Comparison of ENCODE assay signal across 8 cellular contexts in genomic region chr20:62704341-62704948, GRCh38. TPM values are rescaled to one million over a fixed set of nuclear protein-coding genes. Genes with fewer than 3 reads are reported as not detected.
DNase-seq lines count a peak whose midpoint lies in the region; ATAC-seq and TF ChIP-seq lines count a peak whose summit lies in the region.

No MANE protein-coding gene starts in this region.

- no peaks in the 10 kb centered on the region for H3F3A ChIP-seq in smooth muscle cell (ENCODE audit: low read depth)

- no peak overlapping the region for H2AFZ ChIP-seq in smooth muscle cell (ENCODE audit: low read depth)

- no peaks in the 10 kb centered on the region for H4K20me1 ChIP-seq in smooth muscle cell (ENCODE audit: low read depth)

- no peaks in the 10 kb centered on the region for H3K9me3 ChIP-seq in RWPE2 (ENCODE audit: severe bottlenecking)
- H3K9me3 ChIP-seq in smooth muscle cell (replicated peaks; ENCODE audit: low read depth) = no peaks in the 10 kb centered on the region

- peaks cover 32% of the 10 kb centered on the region for H3K27me3 Mint-ChIP-seq in activated CD8-positive, alpha-beta memory T cell treated with anti-CD3 and anti-CD28 coated beads, Interleukin-2, amount 10 ng/mL, durations not matched to agents 7 days and 5 days

- H3K4me3 ChIP-seq in RWPE2 (ENCODE audit: severe bottlenecking) (no peak overlapping the region), smooth muscle cell (no peak overlapping the region)

- peak overlapping the region; percentile 11 for H3K27ac Mint-ChIP-seq in activated CD8-positive, alpha-beta memory T cell treated with anti-CD3 and anti-CD28 coated beads, Interleukin-2, amount 10 ng/mL, durations not matched to agents 7 days and 5 days

- no peak for TF ChIP-seq CTCF in RWPE2 (IDR thresholded peaks at IDR 0.05; ENCODE audit: poor library complexity, severe bottlenecking)
- TF ChIP-seq CTCF in smooth muscle cell (IDR thresholded peaks at IDR 0.05; ENCODE audit: borderline replicate concordance, insufficient read depth, poor library complexity, severe bottlenecking) = no peak

- H3K36me3 Mint-ChIP-seq in activated CD8-positive, alpha-beta memory T cell treated with anti-CD3 and anti-CD28 coated beads, Interleukin-2, amount 10 ng/mL, durations not matched to agents 7 days and 5 days = no peaks in the 10 kb centered on the region

- H3K79me2 ChIP-seq in smooth muscle cell (ENCODE audit: low read depth) = no peaks in the 10 kb centered on the region

- no peak overlapping the region for H3K4me2 ChIP-seq in smooth muscle cell

- CTCF ChIA-PET in activated CD8-positive, alpha-beta memory T cell treated with anti-CD3 and anti-CD28 coated beads, Interleukin-2, amount 10 ng/mL, durations not matched to agents 7 days and 5 days (lab: Charles Lee) = interaction anchor here (1.4 to 2.2 kb wide), 2 partner anchors 88 to 104 kb away, joined by 5 to 8 read pairs; no protein-coding TSS in a partner anchor

- WGBS in smooth muscle cell (ENCODE audit: low lambda C conversion rate) = 76% methylated on average over 21 of the region's 21 CpGs

- H3K9ac ChIP-seq in smooth muscle cell (ENCODE audit: low read depth) = no peak overlapping the region

- peaks cover 5% of the 10 kb centered on the region for H3K4me1 Mint-ChIP-seq in activated CD8-positive, alpha-beta memory T cell treated with anti-CD3 and anti-CD28 coated beads, Interleukin-2, amount 10 ng/mL, durations not matched to agents 7 days and 5 days

- ATAC-seq in activated CD8-positive, alpha-beta memory T cell treated with anti-CD3 and anti-CD28 coated beads, Interleukin-2, amount 10 ng/mL, durations not matched to agents 7 days and 5 days = no peak
- ATAC-seq in RWPE2 (ENCODE audit: low read depth) = peak; percentile 67
- ATAC-seq in GM21360 (IDR thresholded peaks at IDR 0.05; ENCODE audit: unreplicated experiment) = no peak
- no peak for ATAC-seq in GM19351 (IDR thresholded peaks at IDR 0.05; ENCODE audit: unreplicated experiment)

- H3K27me3 ChIP-seq in RWPE2 (ENCODE audit: insufficient read depth, poor library complexity, severe bottlenecking) (peaks cover 8% of the 10 kb centered on the region), smooth muscle cell (ENCODE audit: low read depth) (peaks cover 27% of the 10 kb centered on the region)

- peaks cover 50% of the 10 kb centered on the region for H3K4me1 ChIP-seq in RWPE2 (ENCODE audit: insufficient read depth, poor library complexity, severe bottlenecking)
- peaks cover 4% of the 10 kb centered on the region for H3K4me1 ChIP-seq in smooth muscle cell (ENCODE audit: low read depth)

- H3K36me3 ChIP-seq in RWPE2 (ENCODE audit: low read depth) (no peaks in the 10 kb centered on the region), smooth muscle cell (ENCODE audit: low read depth) (no peaks in the 10 kb centered on the region)

- DNase-seq in activated CD8-positive, alpha-beta memory T cell treated with anti-CD3 and anti-CD28 coated beads, Interleukin-2, amount 10 ng/mL, durations not matched to agents 7 days and 5 days = no peak
- DNase-seq in activated CD8-positive, alpha-beta memory T cell treated with anti-CD3 and anti-CD28 coated beads, Interleukin-2, amount 50 U/mL, for 48 hours = no peak
- DNase-seq in RWPE2 (ENCODE audit: low spot score) (peak; percentile 100), glomerular visceral epithelial cell (ENCODE audit: extremely low spot score) (peak; percentile 93), smooth muscle cell (lab: John Stamatoyannopoulos, UW; ENCODE audit: unreplicated experiment) (peak; percentile 11)
- no peak for DNase-seq in activated T-cell treated with anti-CD3 and anti-CD28 coated beads, Interleukin-2, amount 50 U/mL, for 48 hours

- peak overlapping the region; percentile 97 for H3K27ac ChIP-seq in RWPE2 (ENCODE audit: poor library complexity, severe bottlenecking)
- no peak overlapping the region for H3K27ac ChIP-seq in smooth muscle cell (ENCODE audit: low read depth)

- no peaks in the 10 kb centered on the region for H3K9me3 Mint-ChIP-seq in activated CD8-positive, alpha-beta memory T cell treated with anti-CD3 and anti-CD28 coated beads, Interleukin-2, amount 10 ng/mL, durations not matched to agents 7 days and 5 days (ENCODE audit: low read depth)

- H3K4me3 Mint-ChIP-seq in activated CD8-positive, alpha-beta memory T cell treated with anti-CD3 and anti-CD28 coated beads, Interleukin-2, amount 10 ng/mL, durations not matched to agents 7 days and 5 days = no peak overlapping the region

RNA-seq across cellular contexts. Expression of gene NTSR1, which starts 4.2 kb away (rescaled TPM):
- not detected for total RNA-seq in activated CD8-positive, alpha-beta memory T cell treated with anti-CD3 and anti-CD28 coated beads, Interleukin-2, amount 10 ng/mL, durations not matched to agents 7 days and 5 days
- total RNA-seq in smooth muscle cell = 0.09 TPM in 1 of 2 replicates, not detected in the other
- polyA plus RNA-seq in smooth muscle cell = 0.28 TPM in 1 of 2 replicates, not detected in the other

Comparison
In these comparisons a context has a peak if more than half of its experiments do, and no peak if none do; other contexts are left out.
1. DNase-seq: peak in RWPE2 (single experiment), glomerular visceral epithelial cell (single experiment) and smooth muscle cell (single experiment); none in activated CD8-positive, alpha-beta memory T cell treated with anti-CD3 and anti-CD28 coated beads, Interleukin-2, amount 10 ng/mL, durations not matched to agents 7 days and 5 days (single experiment), activated CD8-positive, alpha-beta memory T cell treated with anti-CD3 and anti-CD28 coated beads, Interleukin-2, amount 50 U/mL, for 48 hours (single experiment) and activated T-cell treated with anti-CD3 and anti-CD28 coated beads, Interleukin-2, amount 50 U/mL, for 48 hours (0 of 2).